In the genomic region with DNA sequence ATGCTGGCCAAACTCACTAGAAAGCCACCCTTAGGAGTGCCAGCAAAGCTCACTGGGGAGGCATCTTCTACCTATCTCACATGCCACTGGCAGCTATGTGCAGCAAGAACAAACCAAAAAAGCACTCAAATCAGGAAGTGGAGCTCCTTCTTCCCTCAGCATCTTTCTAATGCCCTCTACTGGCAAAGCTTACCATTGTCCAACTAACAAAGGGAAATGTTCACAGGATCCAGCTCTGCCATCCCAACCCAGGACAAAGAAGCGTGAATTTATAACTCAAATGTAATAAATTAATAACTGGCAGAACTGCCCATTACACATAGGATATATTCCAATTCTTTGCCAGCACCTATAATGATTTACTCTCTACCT, we compare ENCODE assay signal across 8 cellular contexts. TPM values are rescaled to one million over a fixed set of nuclear protein-coding genes. Genes with fewer than 3 reads are reported as not detected.
DNase-seq lines count a peak whose midpoint lies in the region; ATAC-seq, FAIRE-seq and TF ChIP-seq lines count a peak whose summit lies in the region.

No MANE protein-coding gene starts in this region.

- no peak overlapping the region for H3K4me3 ChIP-seq in pancreas
- no peak overlapping the region for H3K4me3 ChIP-seq in effector memory CD4-positive, alpha-beta T cell (ENCODE audit: insufficient read depth, low read depth, low read length, poor library complexity, severe bottlenecking)

- ATAC-seq in HG02610 (IDR thresholded peaks at IDR 0.05; ENCODE audit: unreplicated experiment): peak; percentile 66
- peak; percentile 27 to 72 (median 54) for ATAC-seq in pancreas

- H3K27me3 ChIP-seq in pancreas: no peaks in the 10 kb centered on the region
- no peaks in the 10 kb centered on the region for H3K27me3 ChIP-seq in effector memory CD4-positive, alpha-beta T cell (replicated peaks; ENCODE audit: control insufficient read depth, insufficient read depth, low read length, poor library complexity, severe bottlenecking)

- DNase-seq in A172 (ENCODE audit: low spot score) (peak; percentile 39), GM10266 (ENCODE audit: extremely low spot score) (peak; percentile 29), NCI-H460 (ENCODE audit: extremely low read depth, low read depth) (peak; percentile 12), cerebellar cortex (ENCODE audit: low spot score) (peak; percentile 68), pancreas (no peak)
- no peak for DNase-seq in effector memory CD4-positive, alpha-beta T cell
- DNase-seq in activated CD4-positive, CD25-positive, alpha-beta regulatory T cell treated with anti-CD3 and anti-CD28 coated beads, Interleukin-2, amount 50 U/mL, for 72 hours: no peak

- H3K36me3 ChIP-seq in pancreas: no peaks in the 10 kb centered on the region
- H3K36me3 ChIP-seq in effector memory CD4-positive, alpha-beta T cell (ENCODE audit: control insufficient read depth, insufficient read depth, low read length): no peaks in the 10 kb centered on the region

- intact Hi-C loops in pancreas (cut with DNase I): no loop called here

- WGBS in pancreas, 2 donors: 62 to 66% methylated on average over 1 of the region's 1 CpG

- no peak for FAIRE-seq in pancreas (lab: Jason Lieb, UNC)

- H3K9me3 ChIP-seq in pancreas: no peaks in the 10 kb centered on the region
- no peaks in the 10 kb centered on the region for H3K9me3 ChIP-seq in effector memory CD4-positive, alpha-beta T cell (ENCODE audit: control insufficient read depth, low read length)

- H3K4me1 ChIP-seq in pancreas: no peaks in the 10 kb centered on the region
- H3K4me1 ChIP-seq in effector memory CD4-positive, alpha-beta T cell (ENCODE audit: control insufficient read depth, insufficient read depth, low read length, poor library complexity, severe bottlenecking): no peaks in the 10 kb centered on the region

- no peak overlapping the region for H3K27ac ChIP-seq in pancreas
- no peak overlapping the region for H3K27ac ChIP-seq in effector memory CD4-positive, alpha-beta T cell (ENCODE audit: insufficient read depth, low read length, poor library complexity, severe bottlenecking)

- TF ChIP-seq CTCF in GM10266 (IDR thresholded peaks at IDR 0.05; ENCODE audit: control insufficient read depth, insufficient read depth, low read depth, missing control alignments): peak; percentile 54
- TF ChIP-seq CTCF in pancreas (IDR thresholded peaks at IDR 0.05): peak in 2 of 4 donors; percentile 20 to 36

RNA-seq across cellular contexts. Expression of gene LEPR, which starts 38.9 kb away (rescaled TPM):
- 3.0 and 3.1 TPM in 2 replicates for total RNA-seq in A172 (2014; rRNA removed; shearing (Covaris generic))
- 9.4 and 10.2 TPM in 2 replicates for total RNA-seq in NCI-H460 (2014; rRNA removed; shearing (Covaris generic))
- 3.0 and 4.3 TPM in 2 replicates for polyA plus RNA-seq in NCI-H460 (2014; cell fraction: nucleus; rRNA removed)
- total RNA-seq in pancreas: 1 to 10 TPM; 1.3 to 5.1 (median 2.6) TPM
- polyA plus RNA-seq in pancreas: 1 to 10 TPM in 1 of 2 donors, under 1 TPM in 1; 0.95 to 4.4 TPM

RNA-seq across cellular contexts. Expression of gene LEPROT, which starts 38.9 kb away (rescaled TPM):
- 62.6 and 64.1 TPM in 2 replicates for total RNA-seq in A172 (2014; rRNA removed; shearing (Covaris generic))
- total RNA-seq in NCI-H460 (2014; rRNA removed; shearing (Covaris generic)): 40.8 and 53.8 TPM in 2 replicates
- polyA plus RNA-seq in NCI-H460 (2014; cell fraction: nucleus; rRNA removed): 41.4 and 52.2 TPM in 2 replicates
- total RNA-seq in pancreas: 10 to 100 TPM; 25.4 to 45.5 (median 36.0) TPM
- 10 to 100 TPM; 16.9 to 24.1 TPM for polyA plus RNA-seq in pancreas

Comparison
In these comparisons a context has a peak if more than half of its experiments do, and no peak if none do; other contexts are left out.
1. DNase-seq: peak in A172 (single experiment), GM10266 (single experiment), NCI-H460 (single experiment) and cerebellar cortex (single experiment); none in pancreas (0 of 6), effector memory CD4-positive, alpha-beta T cell (0 of 3) and activated CD4-positive, CD25-positive, alpha-beta regulatory T cell treated with anti-CD3 and anti-CD28 coated beads, Interleukin-2, amount 50 U/mL, for 72 hours (single experiment).